11 cellular contexts compared by ENCODE assay signal in genomic region chr2:132758995-132759394, GRCh38.
"Had no signal": no experiment of that assay in that cellular context is flagged by ENCODE, and none has a peak within 500 bp of the region (broad histone marks: within the 10 kb centered on the region; RNA-seq: fewer than 3 reads in every experiment).

No MANE protein-coding gene starts in this region.

- H3K4me1 ChIP-seq: HAP-1 had no signal

- H3K27ac ChIP-seq: GM23248 had no signal

- ATAC-seq: GM23338, HCT116 had no signal

- H3K4me2 ChIP-seq: GM23338 had no signal

- H3K4me3 ChIP-seq: GM23248, GM23338, HAP-1 had no signal

- H3K9ac ChIP-seq: GM23248 had no signal

- DNase-seq: GM23248, GOT3, H7, H9, HCEC 1CT, HFFc6 had no signal

- H3K9me3 ChIP-seq: HAP-1 had no signal

- H3K36me3 ChIP-seq: HAP-1 had no signal

- H2AFZ ChIP-seq: GM23248, GM23338 had no signal

- FAIRE-seq: H1, H54 had no signal
